ENCODE assay signal across 12 cellular contexts in the genomic region with DNA sequence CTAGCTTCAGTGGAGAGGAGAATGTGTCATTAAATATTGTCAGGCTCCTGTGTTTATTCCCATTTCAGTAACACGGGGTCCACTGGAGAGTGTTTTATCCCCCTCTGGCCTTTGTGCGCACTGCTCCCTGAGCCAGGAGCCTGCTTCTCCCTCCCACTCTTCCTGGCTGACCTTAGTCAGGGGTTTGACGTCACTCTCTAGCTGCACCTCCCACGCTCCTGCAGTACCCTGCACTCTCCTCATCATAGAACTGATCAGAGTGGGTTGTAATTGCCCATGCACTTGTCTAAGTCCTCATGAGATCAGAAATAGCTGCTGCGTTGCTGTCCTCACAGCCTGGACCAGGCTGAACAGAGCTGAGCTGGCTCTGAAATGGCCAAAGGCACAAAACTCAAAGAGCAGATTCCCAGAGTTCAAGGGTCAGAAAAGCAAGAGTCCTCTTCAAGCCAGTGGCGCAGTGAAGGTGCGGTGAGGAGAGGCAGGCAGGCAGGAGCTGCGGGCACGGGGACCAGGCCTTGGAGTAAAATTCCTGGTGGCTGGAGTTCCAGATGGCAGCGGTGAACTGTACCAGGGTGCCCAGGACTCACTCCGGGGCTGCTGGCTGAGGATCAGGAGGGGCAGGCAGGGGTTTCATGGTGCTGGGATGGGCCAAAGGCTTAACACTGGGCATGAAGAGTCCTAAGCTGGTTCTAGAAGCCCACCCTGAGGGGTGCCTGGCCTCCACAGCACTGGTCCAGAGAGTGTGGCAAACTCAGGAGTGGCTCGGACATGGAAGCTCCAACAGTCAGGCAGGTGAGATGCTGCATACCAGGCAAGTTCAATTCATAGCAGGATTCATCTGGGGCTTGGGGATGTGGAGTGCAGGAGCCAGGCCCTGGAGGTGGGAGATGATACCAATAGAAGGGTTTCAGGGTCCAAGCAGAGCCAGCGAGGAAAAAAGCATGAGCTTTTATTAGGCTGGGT.
DNase-seq lines count a peak whose midpoint lies in the region; ATAC-seq and TF ChIP-seq lines count a peak whose summit lies in the region.
"Had no signal": no experiment of that assay in that cellular context is flagged by ENCODE, and none has a peak within 500 bp of the region (broad histone marks: within the 10 kb centered on the region; RNA-seq: fewer than 3 reads in every experiment).

No MANE protein-coding gene starts in this region.

- TF ChIP-seq CTCF in GM10266 (IDR thresholded peaks at IDR 0.05; ENCODE audit: control insufficient read depth, insufficient read depth, low read depth, missing control alignments), result no peak
- no peak for TF ChIP-seq CTCF in fibroblast of mammary gland (conservative IDR thresholded peaks at IDR 0.05; ENCODE audit: control insufficient read depth, insufficient read depth, low read depth, low read length)
- TF ChIP-seq CTCF in omental fat pad (IDR thresholded peaks at IDR 0.05), result no peak
- TF ChIP-seq CTCF in chondrocyte (IDR thresholded peaks at IDR 0.05), result no peak
- no peak for TF ChIP-seq CTCF in glutamatergic neuron (IDR thresholded peaks at IDR 0.05; ENCODE audit: partially characterized antibody, unreplicated experiment)

- no peak overlapping the region for H3K4me3 Mint-ChIP-seq in chondrocyte (ENCODE audit: unreplicated experiment)
- no peak overlapping the region for H3K4me3 Mint-ChIP-seq in glutamatergic neuron (ENCODE audit: unreplicated experiment)
- H3K4me3 Mint-ChIP-seq: dendritic cell treated with granulocyte-macrophage colony-stimulating factor and Interleukin-4, amounts not matched to agents 40 ng/mL and 50 ng/mL, for 4 days; memory B cell had no signal

- peak; percentile 29 for DNase-seq in GM10266 (ENCODE audit: extremely low spot score)
- DNase-seq in NCI-H2029 treated with DMSO at 0.1 percent for 48 hours (lab: John Stamatoyannopoulos, UW), result peak; percentile 8
- peak; percentile 43 for DNase-seq in fibroblast of mammary gland (ENCODE audit: low read depth)
- DNase-seq in omental fat pad (ENCODE audit: low spot score), result no peak
- no peak for DNase-seq in NCI-H2171 (lab: John Stamatoyannopoulos, UW)
- DNase-seq in chondrocyte (ENCODE audit: low spot score), result no peak
- no peak for DNase-seq in glutamatergic neuron
- DNase-seq: MG63 had no signal

- no peaks in the 10 kb centered on the region for H3K4me1 Mint-ChIP-seq in chondrocyte (ENCODE audit: low read depth)
- H3K4me1 Mint-ChIP-seq in glutamatergic neuron (ENCODE audit: low read depth, unreplicated experiment), result no peaks in the 10 kb centered on the region
- H3K4me1 Mint-ChIP-seq: memory B cell had no signal

- ATAC-seq in omental fat pad (ENCODE audit: low FRiP score) (peak; percentile 85), GM19035 (IDR thresholded peaks at IDR 0.05; ENCODE audit: unreplicated experiment) (no peak)

- no peaks in the 10 kb centered on the region for H3K36me3 Mint-ChIP-seq in chondrocyte (ENCODE audit: low read depth)
- no peaks in the 10 kb centered on the region for H3K36me3 Mint-ChIP-seq in glutamatergic neuron (ENCODE audit: unreplicated experiment)
- H3K36me3 Mint-ChIP-seq: memory B cell had no signal

- H3K27me3 Mint-ChIP-seq in chondrocyte (ENCODE audit: low read depth) (no peaks in the 10 kb centered on the region), glutamatergic neuron (ENCODE audit: unreplicated experiment) (peaks cover 1% of the 10 kb centered on the region)
- H3K27me3 Mint-ChIP-seq: dendritic cell treated with granulocyte-macrophage colony-stimulating factor and Interleukin-4, amounts not matched to agents 40 ng/mL and 50 ng/mL, for 4 days had no signal

- H3K27ac Mint-ChIP-seq in chondrocyte (ENCODE audit: unreplicated experiment) (no peak overlapping the region), glutamatergic neuron (ENCODE audit: unreplicated experiment) (no peak overlapping the region)
- H3K27ac Mint-ChIP-seq: dendritic cell treated with granulocyte-macrophage colony-stimulating factor and Interleukin-4, amounts not matched to agents 40 ng/mL and 50 ng/mL, for 4 days; memory B cell had no signal

- H3K9me3 Mint-ChIP-seq in chondrocyte (ENCODE audit: low read depth) (no peaks in the 10 kb centered on the region), glutamatergic neuron (ENCODE audit: unreplicated experiment) (no peaks in the 10 kb centered on the region)
- H3K9me3 Mint-ChIP-seq: dendritic cell treated with granulocyte-macrophage colony-stimulating factor and Interleukin-4, amounts not matched to agents 40 ng/mL and 50 ng/mL, for 4 days; memory B cell had no signal

- H3K4me3 ChIP-seq in fibroblast of mammary gland (ENCODE audit: control insufficient read depth, low read depth, low read length), result no peak overlapping the region
- H3K4me3 ChIP-seq: BLaER1 treated with 17β-estradiol and CSF1 and Interleukin-3, amounts not matched to agents 10 nM and 100 nM; MG63 had no signal

Comparison
In these comparisons a context has a peak if more than half of its experiments do, and no peak if none do; other contexts are left out.
1. DNase-seq: peak in GM10266 (single experiment), NCI-H2029 treated with DMSO at 0.1 percent for 48 hours (single experiment) and fibroblast of mammary gland (single experiment); none in omental fat pad (single experiment), NCI-H2171 (single experiment), chondrocyte (single experiment) and glutamatergic neuron (single experiment).